19 cellular contexts compared by ENCODE assay signal in the genomic region with DNA sequence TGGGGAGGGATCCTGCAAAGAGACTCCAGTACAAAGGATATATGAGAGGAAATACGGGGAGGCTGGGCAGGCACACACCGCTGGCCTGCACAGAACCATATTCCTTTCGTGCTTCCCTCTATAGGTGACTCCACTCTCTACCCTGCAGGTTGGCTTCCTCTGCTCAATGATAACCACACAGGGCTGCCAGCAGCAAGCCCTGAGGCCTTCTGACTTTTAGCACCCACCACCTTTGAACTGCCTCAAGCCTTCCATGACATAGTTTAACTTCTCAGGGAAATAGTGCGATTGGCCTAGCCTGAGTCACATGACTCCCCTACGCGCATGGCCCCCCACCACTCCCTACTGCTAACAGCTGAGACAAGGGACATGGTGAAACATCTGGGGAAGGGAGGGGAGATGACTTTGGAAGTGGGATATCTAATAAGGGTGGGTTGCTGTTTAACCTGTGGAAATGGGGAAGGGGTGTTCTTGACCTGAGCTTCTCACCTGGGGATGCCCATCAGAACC. TPM values are rescaled to one million over a fixed set of nuclear protein-coding genes. Genes with fewer than 3 reads are reported as not detected.
DNase-seq lines count a peak whose midpoint lies in the region; ATAC-seq and TF ChIP-seq lines count a peak whose summit lies in the region.
"Had no signal": no experiment of that assay in that cellular context is flagged by ENCODE, and none has a peak within 500 bp of the region (broad histone marks: within the 10 kb centered on the region; RNA-seq: fewer than 3 reads in every experiment).

No MANE protein-coding gene starts in this region.

- no peak overlapping the region for H3K4me3 Mint-ChIP-seq in activated T-cell treated with anti-CD3 and anti-CD28 coated beads, Interleukin-2, amount 50 U/mL, for 24 hours
- no peak overlapping the region for H3K4me3 Mint-ChIP-seq in activated T-cell treated with anti-CD3 and anti-CD28 coated beads, Interleukin-2, amount 50 U/mL, for 4 hours
- H3K4me3 Mint-ChIP-seq in dendritic cell treated with granulocyte-macrophage colony-stimulating factor and Interleukin-4, amounts not matched to agents 40 ng/mL and 50 ng/mL, for 4 days: no peak overlapping the region
- no peak overlapping the region for H3K4me3 Mint-ChIP-seq in stimulated activated effector memory CD8-positive, alpha-beta T cell treated with anti-CD3 and anti-CD28 coated beads, Interleukin-12 subunit alpha, Interleukin-12 subunit beta, amount 100 ng/mL, for 72 hours
- H3K4me3 Mint-ChIP-seq: activated CD4-positive, alpha-beta memory T cell treated with anti-CD3 and anti-CD28 coated beads, Interleukin-2, amount 10 ng/mL, durations not matched to agents 7 days and 5 days had no signal

- no peaks in the 10 kb centered on the region; the same call in 1 of the 2 replicates for H3K36me3 ChIP-seq in Loucy (ENCODE audit: insufficient read depth, low read length)
- no peaks in the 10 kb centered on the region for H3K36me3 ChIP-seq in mesendoderm (ENCODE audit: control insufficient read depth, insufficient read depth, low read length)
- H3K36me3 ChIP-seq: lower lobe of right lung had no signal

- no peak overlapping the region for H3K27ac ChIP-seq in mesendoderm (ENCODE audit: low read depth, low read length)

- H3K9me2 ChIP-seq in Loucy (replicated peaks; ENCODE audit: low read depth, low read length): no peaks in the 10 kb centered on the region
- H3K9me2 ChIP-seq: SK-N-SH had no signal

- no peak overlapping the region for H4K8ac ChIP-seq in mesendoderm (ENCODE audit: low read depth, low read length)

- peak overlapping the region; percentile 7 for H3K27ac Mint-ChIP-seq in activated T-cell treated with anti-CD3 and anti-CD28 coated beads, Interleukin-2, amount 50 U/mL, for 24 hours
- H3K27ac Mint-ChIP-seq in dendritic cell treated with granulocyte-macrophage colony-stimulating factor and Interleukin-4, amounts not matched to agents 40 ng/mL and 50 ng/mL, for 4 days: peak overlapping the region; percentile 20
- H3K27ac Mint-ChIP-seq in stimulated activated effector memory CD8-positive, alpha-beta T cell treated with anti-CD3 and anti-CD28 coated beads, Interleukin-12 subunit alpha, Interleukin-12 subunit beta, amount 100 ng/mL, for 72 hours: peak overlapping the region; percentile 62
- H3K27ac Mint-ChIP-seq: activated CD4-positive, alpha-beta memory T cell treated with anti-CD3 and anti-CD28 coated beads, Interleukin-2, amount 10 ng/mL, durations not matched to agents 7 days and 5 days; activated T-helper 1 cell treated with anti-CD3 and anti-CD28 coated beads, Interleukin-12 subunit alpha, Interleukin-12 subunit beta, Interleukin-2, Interleukin-4 antibody, amounts not matched to agents 30 ng/mL and 10 ng/mL and 1 ng/mL, durations not matched to agents 14 hours and 24 hours and 36 hours; nephron progenitor cell had no signal

- H3K9me3 ChIP-seq in Loucy (ENCODE audit: insufficient read depth, low read depth, low read length): no peaks in the 10 kb centered on the region
- H3K9me3 ChIP-seq: lower lobe of right lung, SK-N-SH had no signal

- H4K5ac ChIP-seq in mesendoderm (ENCODE audit: low read length): no peak overlapping the region

- no peak overlapping the region for H2AFZ ChIP-seq in Loucy (ENCODE audit: low read length)

- H3K9me3 Mint-ChIP-seq in activated T-cell treated with anti-CD3 and anti-CD28 coated beads, Interleukin-2, amount 50 U/mL, for 24 hours: no peaks in the 10 kb centered on the region
- no peaks in the 10 kb centered on the region for H3K9me3 Mint-ChIP-seq in activated T-cell treated with anti-CD3 and anti-CD28 coated beads, Interleukin-2, amount 50 U/mL, for 4 hours
- H3K9me3 Mint-ChIP-seq in dendritic cell treated with granulocyte-macrophage colony-stimulating factor and Interleukin-4, amounts not matched to agents 40 ng/mL and 50 ng/mL, for 4 days: no peaks in the 10 kb centered on the region
- H3K9me3 Mint-ChIP-seq in stimulated activated effector memory CD8-positive, alpha-beta T cell treated with anti-CD3 and anti-CD28 coated beads, Interleukin-12 subunit alpha, Interleukin-12 subunit beta, amount 100 ng/mL, for 72 hours: no peaks in the 10 kb centered on the region
- H3K9me3 Mint-ChIP-seq: activated CD4-positive, alpha-beta memory T cell treated with anti-CD3 and anti-CD28 coated beads, Interleukin-2, amount 10 ng/mL, durations not matched to agents 7 days and 5 days; activated T-helper 1 cell treated with anti-CD3 and anti-CD28 coated beads, Interleukin-12 subunit alpha, Interleukin-12 subunit beta, Interleukin-2, Interleukin-4 antibody, amounts not matched to agents 30 ng/mL and 10 ng/mL and 1 ng/mL, durations not matched to agents 14 hours and 24 hours and 36 hours; nephron progenitor cell had no signal

- no peak for ATAC-seq in activated T-cell treated with anti-CD3 and anti-CD28 coated beads, Interleukin-2, amount 50 U/mL, for 4 hours
- no peak for ATAC-seq in stimulated activated effector memory CD8-positive, alpha-beta T cell treated with anti-CD3 and anti-CD28 coated beads, Interleukin-12 subunit alpha, Interleukin-12 subunit beta, amount 100 ng/mL, for 72 hours
- ATAC-seq: HCT116, lower lobe of right lung, Panc1 had no signal

- no peak overlapping the region for H3K4me3 ChIP-seq in Loucy (ENCODE audit: low read length, poor library complexity, severe bottlenecking)
- no peak overlapping the region for H3K4me3 ChIP-seq in mesendoderm (ENCODE audit: low read length)
- H3K4me3 ChIP-seq: lower lobe of right lung had no signal

- intact Hi-C loops in dendritic cell treated with granulocyte-macrophage colony-stimulating factor and Interleukin-4, amounts not matched to agents 40 ng/mL and 50 ng/mL, for 4 days (cut with micrococcal nuclease): loop anchor here (5.0 to 10.0 kb wide), 5 partner anchors 67 to 495 kb away; no protein-coding TSS in a partner anchor

- H4K20me1 ChIP-seq in Loucy (ENCODE audit: insufficient read depth, low read length, poor library complexity, severe bottlenecking): peaks cover 14% of the 10 kb centered on the region

- no peaks in the 10 kb centered on the region for H3K79me1 ChIP-seq in mesendoderm (ENCODE audit: low read length)

- no peak overlapping the region for H2AK5ac ChIP-seq in mesendoderm (ENCODE audit: low read length)

- H3K23ac ChIP-seq in mesendoderm (ENCODE audit: low read length): no peak overlapping the region

- DNase-seq in activated T-cell treated with anti-CD3 and anti-CD28 coated beads, Interleukin-2, amount 50 U/mL, for 24 hours: no peak
- no peak for DNase-seq in activated T-cell treated with anti-CD3 and anti-CD28 coated beads, Interleukin-2, amount 50 U/mL, for 4 hours
- DNase-seq in stimulated activated effector memory CD8-positive, alpha-beta T cell treated with anti-CD3 and anti-CD28 coated beads, Interleukin-12 subunit alpha, Interleukin-12 subunit beta, amount 100 ng/mL, for 72 hours (ENCODE audit: low spot score in 2 of 2): no peak
- DNase-seq in mesendoderm (no peak), LoVo (ENCODE audit: low spot score) (no peak), SK-N-DZ (ENCODE audit: low spot score) (no peak)
- DNase-seq: activated CD4-positive, alpha-beta memory T cell treated with anti-CD3 and anti-CD28 coated beads, Interleukin-2, amount 10 ng/mL, durations not matched to agents 7 days and 5 days; Calu3; lower lobe of right lung; MM.1S; NCI-H524; nephron progenitor cell; SK-N-SH; stimulated activated CD4-positive, alpha-beta T cell treated with anti-CD3 and anti-CD28 coated beads, Interleukin-15, amount 100 ng/mL, for 24 hours had no signal

- H3K4ac ChIP-seq in mesendoderm (ENCODE audit: low read depth, low read length): no peak overlapping the region

- H2BK5ac ChIP-seq in mesendoderm (ENCODE audit: low read length): no peak overlapping the region

- H3K79me2 ChIP-seq in Loucy (ENCODE audit: insufficient read depth, low read length) (peaks cover 70% of the 10 kb centered on the region), mesendoderm (ENCODE audit: control insufficient read depth, insufficient read depth, low read length) (peaks cover 8% of the 10 kb centered on the region)

- no peak for TF ChIP-seq CTCF in Loucy (conservative IDR thresholded peaks at IDR 0.05; ENCODE audit: low read length)

- no peak overlapping the region for H3K18ac ChIP-seq in mesendoderm (ENCODE audit: low read length)

- H2BK120ac ChIP-seq in mesendoderm (ENCODE audit: low read depth, low read length): no peak overlapping the region

- no CpG with 5 or more reads among the region's 6 CpGs for WGBS in mesendoderm (ENCODE audit: extremely low coverage, insufficient coverage, low lambda C conversion rate)

- no peaks in the 10 kb centered on the region for H3F3A ChIP-seq in Loucy (ENCODE audit: low read depth)

- H2BK15ac ChIP-seq in mesendoderm (replicated peaks; ENCODE audit: low read depth): no peak overlapping the region

- no peak overlapping the region for H3K56ac ChIP-seq in mesendoderm (ENCODE audit: low read length)

- peaks cover 39% of the 10 kb centered on the region for H3K36me3 Mint-ChIP-seq in activated T-cell treated with anti-CD3 and anti-CD28 coated beads, Interleukin-2, amount 50 U/mL, for 24 hours (ENCODE audit: low read depth)
- peaks cover 7% of the 10 kb centered on the region for H3K36me3 Mint-ChIP-seq in activated T-cell treated with anti-CD3 and anti-CD28 coated beads, Interleukin-2, amount 50 U/mL, for 4 hours (ENCODE audit: insufficient read depth)
- H3K36me3 Mint-ChIP-seq in dendritic cell treated with granulocyte-macrophage colony-stimulating factor and Interleukin-4, amounts not matched to agents 40 ng/mL and 50 ng/mL, for 4 days (ENCODE audit: low read depth): peaks cover 32% of the 10 kb centered on the region
- H3K36me3 Mint-ChIP-seq in stimulated activated effector memory CD8-positive, alpha-beta T cell treated with anti-CD3 and anti-CD28 coated beads, Interleukin-12 subunit alpha, Interleukin-12 subunit beta, amount 100 ng/mL, for 72 hours: peaks cover 22% of the 10 kb centered on the region

- H3K4me1 Mint-ChIP-seq in activated T-cell treated with anti-CD3 and anti-CD28 coated beads, Interleukin-2, amount 50 U/mL, for 24 hours (ENCODE audit: low read depth): peaks cover 74% of the 10 kb centered on the region
- peaks cover 67% of the 10 kb centered on the region for H3K4me1 Mint-ChIP-seq in activated T-cell treated with anti-CD3 and anti-CD28 coated beads, Interleukin-2, amount 50 U/mL, for 4 hours (ENCODE audit: low read depth)
- peaks cover 42% of the 10 kb centered on the region for H3K4me1 Mint-ChIP-seq in dendritic cell treated with granulocyte-macrophage colony-stimulating factor and Interleukin-4, amounts not matched to agents 40 ng/mL and 50 ng/mL, for 4 days (ENCODE audit: low read depth)
- peaks cover 70% of the 10 kb centered on the region for H3K4me1 Mint-ChIP-seq in stimulated activated effector memory CD8-positive, alpha-beta T cell treated with anti-CD3 and anti-CD28 coated beads, Interleukin-12 subunit alpha, Interleukin-12 subunit beta, amount 100 ng/mL, for 72 hours

- no peaks in the 10 kb centered on the region for H3K27me3 Mint-ChIP-seq in activated T-cell treated with anti-CD3 and anti-CD28 coated beads, Interleukin-2, amount 50 U/mL, for 24 hours
- no peaks in the 10 kb centered on the region for H3K27me3 Mint-ChIP-seq in activated T-cell treated with anti-CD3 and anti-CD28 coated beads, Interleukin-2, amount 50 U/mL, for 4 hours (ENCODE audit: low read depth)
- no peaks in the 10 kb centered on the region for H3K27me3 Mint-ChIP-seq in dendritic cell treated with granulocyte-macrophage colony-stimulating factor and Interleukin-4, amounts not matched to agents 40 ng/mL and 50 ng/mL, for 4 days
- H3K27me3 Mint-ChIP-seq: activated CD4-positive, alpha-beta memory T cell treated with anti-CD3 and anti-CD28 coated beads, Interleukin-2, amount 10 ng/mL, durations not matched to agents 7 days and 5 days had no signal

- H3K4me2 ChIP-seq in Loucy (ENCODE audit: low read depth, low read length, poor library complexity, severe bottlenecking): no peak overlapping the region
- H3K4me2 ChIP-seq in mesendoderm (ENCODE audit: low read length): no peak overlapping the region
- H3K4me2 ChIP-seq: SK-N-SH had no signal

- H3K27me3 ChIP-seq in Loucy (ENCODE audit: insufficient read depth, low read length, poor library complexity, severe bottlenecking): no peaks in the 10 kb centered on the region
- H3K27me3 ChIP-seq in mesendoderm (ENCODE audit: insufficient read depth, low read length, poor library complexity): no peaks in the 10 kb centered on the region

- H3K4me1 ChIP-seq in Loucy (ENCODE audit: insufficient read depth, low read length, poor library complexity, severe bottlenecking) (peaks cover 47% of the 10 kb centered on the region), mesendoderm (ENCODE audit: control insufficient read depth, low read depth, low read length) (peaks cover 7% of the 10 kb centered on the region)

- H3K9ac ChIP-seq in Loucy (ENCODE audit: low read depth, low read length, poor library complexity, severe bottlenecking): peak overlapping the region; percentile 93
- no peak overlapping the region for H3K9ac ChIP-seq in mesendoderm (ENCODE audit: low read length)
- H3K9ac ChIP-seq: SK-N-SH had no signal

RNA-seq across cellular contexts. Expression of a gene that starts 3.0 kb away (rescaled TPM):
- total RNA-seq in activated T-cell treated with anti-CD3 and anti-CD28 coated beads, Interleukin-2, amount 50 U/mL, for 4 hours: 10 to 100 TPM; 67.0 to 83.1 (median 69.5) TPM
- 45.2 TPM for polyA plus RNA-seq in mesendoderm (2013, experiment 1 of 2)
- 47.9 TPM for polyA plus RNA-seq in mesendoderm (2013, experiment 2 of 2)
- 22.4 and 23.6 TPM in 2 replicates for polyA plus RNA-seq in SK-N-DZ (2014; cell fraction: cytosol; rRNA removed)
- 12.1 and 14.7 TPM in 2 replicates for polyA plus RNA-seq in SK-N-DZ (2014; cell fraction: nucleus; rRNA removed)

Comparison
In these comparisons a context has a peak if more than half of its experiments do, and no peak if none do; other contexts are left out.
1. H3K27ac Mint-ChIP-seq: peak in every context shown above with its lines; median percentile 62 in stimulated activated effector memory CD8-positive, alpha-beta T cell treated with anti-CD3 and anti-CD28 coated beads, Interleukin-12 subunit alpha, Interleukin-12 subunit beta, amount 100 ng/mL, for 72 hours; 20 in dendritic cell treated with granulocyte-macrophage colony-stimulating factor and Interleukin-4, amounts not matched to agents 40 ng/mL and 50 ng/mL, for 4 days; 7 in activated T-cell treated with anti-CD3 and anti-CD28 coated beads, Interleukin-2, amount 50 U/mL, for 24 hours.